Comparison of ENCODE assay signal across 25 cellular contexts in genomic region chr1:223856386-223856785, GRCh38.
"Had no signal": no experiment of that assay in that cellular context is flagged by ENCODE, and none has a peak within 500 bp of the region (broad histone marks: within the 10 kb centered on the region; RNA-seq: fewer than 3 reads in every experiment).

No MANE protein-coding gene starts in this region.

- H3K36me3 Mint-ChIP-seq: naive thymus-derived CD8-positive, alpha-beta T cell; neural progenitor cell; stimulated activated effector memory CD8-positive, alpha-beta T cell treated with anti-CD3 and anti-CD28 coated beads, Interleukin-12 subunit alpha, Interleukin-12 subunit beta, amount 100 ng/mL, for 72 hours; type B pancreatic cell had no signal

- H3K4me3 Mint-ChIP-seq: naive thymus-derived CD8-positive, alpha-beta T cell; nephron; neural progenitor cell; stimulated activated effector memory CD8-positive, alpha-beta T cell treated with anti-CD3 and anti-CD28 coated beads, Interleukin-12 subunit alpha, Interleukin-12 subunit beta, amount 100 ng/mL, for 72 hours; stimulated activated naive CD8-positive, alpha-beta T cell treated with anti-CD3 and anti-CD28 coated beads, Interleukin-15, Interleukin-2, amounts not matched to agents 100 ng/mL and 50 ng/mL, for 24 hours; type B pancreatic cell had no signal

- DNase-seq: heart right ventricle; islet precursor cell; left ventricle myocardium inferior; naive thymus-derived CD8-positive, alpha-beta T cell; ovary; right lobe of liver; stimulated activated CD4-positive, alpha-beta T cell treated with anti-CD3 and anti-CD28 coated beads, Interleukin-12 subunit alpha, Interleukin-12 subunit beta, amount 100 ng/mL, for 4 hours; stimulated activated CD4-positive, alpha-beta T cell treated with anti-CD3 and anti-CD28 coated beads, Interleukin-15, amount 100 ng/mL, for 24 hours; stimulated activated CD4-positive, alpha-beta T cell treated with anti-CD3 and anti-CD28 coated beads, Interleukin-2, amount 100 ng/mL, for 24 hours; stimulated activated CD4-positive, alpha-beta T cell treated with anti-CD3 and anti-CD28 coated beads, Interleukin-4, amount 100 ng/mL, for 1 hour; stimulated activated naive CD4-positive, alpha-beta T cell; tibial artery; uterus had no signal

- H3K9me3 ChIP-seq: heart right ventricle, left ventricle myocardium inferior, ovary, right atrium auricular region, right lobe of liver, suprapubic skin, thoracic aorta, tibial artery, uterus had no signal

- H3K36me3 ChIP-seq: heart right ventricle, left ventricle myocardium inferior, neural progenitor cell, ovary, right atrium auricular region, right lobe of liver, suprapubic skin, thoracic aorta, tibial artery, uterus had no signal

- H3K4me1 Mint-ChIP-seq: naive thymus-derived CD8-positive, alpha-beta T cell; nephron; stimulated activated effector memory CD8-positive, alpha-beta T cell treated with anti-CD3 and anti-CD28 coated beads, Interleukin-12 subunit alpha, Interleukin-12 subunit beta, amount 100 ng/mL, for 72 hours had no signal

- H3K9ac ChIP-seq: neural progenitor cell had no signal

- H3K27ac ChIP-seq: heart right ventricle, hepatocyte, left ventricle myocardium inferior, neural progenitor cell, ovary, right atrium auricular region, right lobe of liver, skin epidermis, suprapubic skin, thoracic aorta, tibial artery, uterus had no signal

- H3K79me2 ChIP-seq: hepatocyte had no signal

- H3K9me3 Mint-ChIP-seq: naive thymus-derived CD8-positive, alpha-beta T cell; nephron; neural progenitor cell; stimulated activated effector memory CD8-positive, alpha-beta T cell treated with anti-CD3 and anti-CD28 coated beads, Interleukin-12 subunit alpha, Interleukin-12 subunit beta, amount 100 ng/mL, for 72 hours; stimulated activated naive CD8-positive, alpha-beta T cell treated with anti-CD3 and anti-CD28 coated beads, Interleukin-15, Interleukin-2, amounts not matched to agents 100 ng/mL and 50 ng/mL, for 24 hours; type B pancreatic cell had no signal

- H3K4me1 ChIP-seq: heart right ventricle, left ventricle myocardium inferior, neural progenitor cell, right atrium auricular region, right lobe of liver, suprapubic skin, tibial artery, uterus had no signal

- H3K4me2 ChIP-seq: hepatocyte, neural progenitor cell had no signal

- H3K27ac Mint-ChIP-seq: naive thymus-derived CD8-positive, alpha-beta T cell; nephron; neural progenitor cell; progenitor cell of endocrine pancreas; stimulated activated effector memory CD8-positive, alpha-beta T cell treated with anti-CD3 and anti-CD28 coated beads, Interleukin-12 subunit alpha, Interleukin-12 subunit beta, amount 100 ng/mL, for 72 hours; stimulated activated naive CD8-positive, alpha-beta T cell treated with anti-CD3 and anti-CD28 coated beads, Interleukin-15, Interleukin-2, amounts not matched to agents 100 ng/mL and 50 ng/mL, for 24 hours; type B pancreatic cell had no signal

- H3K4me3 ChIP-seq: heart right ventricle, hepatocyte, left ventricle myocardium inferior, lung, neural progenitor cell, ovary, right atrium auricular region, right lobe of liver, skin epidermis, suprapubic skin, thoracic aorta, tibial artery, uterus had no signal

- H2AFZ ChIP-seq: hepatocyte, neural progenitor cell had no signal

- ATAC-seq: heart right ventricle; naive thymus-derived CD8-positive, alpha-beta T cell; right lobe of liver; stimulated activated effector memory CD8-positive, alpha-beta T cell treated with anti-CD3 and anti-CD28 coated beads, Interleukin-12 subunit alpha, Interleukin-12 subunit beta, amount 100 ng/mL, for 72 hours had no signal

- H3K27me3 ChIP-seq: hepatocyte, neural progenitor cell, ovary, right atrium auricular region, right lobe of liver, suprapubic skin, tibial artery, uterus had no signal
